Comparison of ENCODE assay signal across 10 cellular contexts in the genomic region with DNA sequence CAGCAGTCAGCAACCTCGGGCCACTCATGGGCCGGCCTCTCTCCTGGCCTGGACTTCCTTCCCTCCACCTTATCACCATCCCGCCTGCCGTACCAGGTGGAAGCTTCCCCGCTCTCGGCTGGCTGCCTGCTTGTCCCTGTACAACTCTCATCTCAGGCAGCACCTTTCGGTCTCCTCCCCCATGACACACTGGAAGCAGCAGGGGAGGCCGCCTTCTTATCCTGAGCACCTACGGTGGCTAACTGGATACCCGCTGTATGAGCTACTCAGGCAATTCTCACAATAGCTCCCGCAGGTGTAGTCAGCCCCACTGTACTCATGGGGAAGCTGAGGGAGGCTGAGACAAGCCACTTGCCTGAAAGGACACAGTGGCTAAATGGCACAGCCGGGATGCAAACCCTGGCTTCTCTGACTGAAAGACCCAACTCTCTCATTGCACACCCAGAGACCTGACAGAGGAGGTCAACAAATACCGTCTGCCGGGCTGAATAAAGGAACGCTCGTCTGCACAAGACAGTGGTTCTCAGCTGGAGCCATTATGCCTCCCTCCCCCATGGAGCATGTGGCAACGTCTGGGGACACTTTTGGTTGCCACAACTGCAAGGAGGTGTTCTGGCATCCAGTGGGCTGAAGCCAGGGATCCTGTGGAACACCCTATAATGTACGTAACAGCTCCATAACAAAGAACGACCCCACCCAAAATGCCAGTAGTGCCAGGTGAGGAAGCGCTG. TPM values are rescaled to one million over a fixed set of nuclear protein-coding genes. Genes with fewer than 3 reads are reported as not detected.
DNase-seq lines count a peak whose midpoint lies in the region; ATAC-seq and TF ChIP-seq lines count a peak whose summit lies in the region.
"Had no signal": no experiment of that assay in that cellular context is flagged by ENCODE, and none has a peak within 500 bp of the region (broad histone marks: within the 10 kb centered on the region; RNA-seq: fewer than 3 reads in every experiment).

No MANE protein-coding gene starts in this region.

- peak overlapping the region; percentile 55 to 64 for H3K27ac ChIP-seq in liver (ENCODE audit: low read depth in 1 of 2, low read length in 2 of 2)
- peak overlapping the region; percentile 81 for H3K27ac ChIP-seq in upper lobe of right lung

- no peaks in the 10 kb centered on the region for H3K9me3 Mint-ChIP-seq in activated T-cell treated with anti-CD3 and anti-CD28 coated beads, Interleukin-2, amount 50 U/mL, for 24 hours

- TF ChIP-seq RAD21 in liver (IDR thresholded peaks at IDR 0.05), result no peak

- no peak overlapping the region for H3K4me3 ChIP-seq in liver (ENCODE audit: low read depth in 1 of 3, low read length in 3 of 3)
- H3K4me3 ChIP-seq in upper lobe of right lung, result no peak overlapping the region

- TF ChIP-seq CTCF in liver (IDR thresholded peaks at IDR 0.05; ENCODE audit: low read depth, low read length, missing input control), result no peak
- TF ChIP-seq CTCF in upper lobe of right lung (IDR thresholded peaks at IDR 0.05), result no peak

- WGBS in liver, result 71% methylated on average over 20 of the region's 20 CpGs

- peak overlapping the region; percentile 95 for H3K27ac Mint-ChIP-seq in activated T-cell treated with anti-CD3 and anti-CD28 coated beads, Interleukin-2, amount 50 U/mL, for 24 hours

- no peak overlapping the region for H3K9ac ChIP-seq in liver (ENCODE audit: low read depth in 1 of 2, low read length in 2 of 2)

- peaks cover 0 to 7% (median 3%) of the 10 kb centered on the region in 4 donors for H3K4me1 ChIP-seq in liver (ENCODE audit: control insufficient read depth in 4 of 4, insufficient read depth in 4 of 4, low read length in 3 of 4)
- H3K4me1 ChIP-seq in upper lobe of right lung, result peaks cover 53% of the 10 kb centered on the region

- H3K4me1 Mint-ChIP-seq in activated T-cell treated with anti-CD3 and anti-CD28 coated beads, Interleukin-2, amount 50 U/mL, for 24 hours (ENCODE audit: low read depth), result peaks cover 90% of the 10 kb centered on the region

- H3K36me3 Mint-ChIP-seq in activated T-cell treated with anti-CD3 and anti-CD28 coated beads, Interleukin-2, amount 50 U/mL, for 24 hours (ENCODE audit: low read depth), result peaks cover 62% of the 10 kb centered on the region

- H3K36me3 ChIP-seq in liver (ENCODE audit: control insufficient read depth in 4 of 4, insufficient read depth in 3 of 4, low read depth in 1 of 4, low read length in 3 of 4) (no peaks in the 10 kb centered on the region), upper lobe of right lung (no peaks in the 10 kb centered on the region)

- H3K27me3 Mint-ChIP-seq in activated T-cell treated with anti-CD3 and anti-CD28 coated beads, Interleukin-2, amount 50 U/mL, for 24 hours, result no peaks in the 10 kb centered on the region

- ATAC-seq in upper lobe of right lung, result no peak
- no peak for ATAC-seq in GM21423 (IDR thresholded peaks at IDR 0.05; ENCODE audit: unreplicated experiment)
- no peak for ATAC-seq in GM21786 (IDR thresholded peaks at IDR 0.05; ENCODE audit: unreplicated experiment)
- ATAC-seq in HG02759 (IDR thresholded peaks at IDR 0.05; ENCODE audit: unreplicated experiment), result no peak

- H3K27me3 ChIP-seq in liver (ENCODE audit: control insufficient read depth in 4 of 4, insufficient read depth in 4 of 4, low read length in 3 of 4), result no peaks in the 10 kb centered on the region
- H3K27me3 ChIP-seq in upper lobe of right lung, result no peaks in the 10 kb centered on the region

- H3K9me3 ChIP-seq in liver (ENCODE audit: control insufficient read depth in 4 of 4, low read length in 3 of 4), result no peaks in the 10 kb centered on the region
- no peaks in the 10 kb centered on the region for H3K9me3 ChIP-seq in upper lobe of right lung

- H3K4me3 Mint-ChIP-seq in activated T-cell treated with anti-CD3 and anti-CD28 coated beads, Interleukin-2, amount 50 U/mL, for 24 hours, result peak overlapping the region; percentile 86

- DNase-seq in stimulated activated naive CD4-positive, alpha-beta T cell (lab: John Stamatoyannopoulos, UW), result peak in 4 of 6 experiments; percentile 13 to 61 (median 55)
- no peak for DNase-seq in stimulated activated naive CD4-positive, alpha-beta T cell treated with Interleukin-2 at 50 U/mL for 16 hours (lab: John Stamatoyannopoulos, UW)
- peak; percentile 72 for DNase-seq in activated T-cell treated with anti-CD3 and anti-CD28 coated beads, Interleukin-2, amount 50 U/mL, for 24 hours
- no peak for DNase-seq in upper lobe of right lung
- DNase-seq: NCI-H1694 had no signal

- intact Hi-C loops in upper lobe of right lung (cut with DNase I), result no loop called here

TF ChIP-seq in liver, 16 proteins besides CTCF, POLR2A, EP300 and RAD21:
- TF ChIP-seq, protein P1, sequence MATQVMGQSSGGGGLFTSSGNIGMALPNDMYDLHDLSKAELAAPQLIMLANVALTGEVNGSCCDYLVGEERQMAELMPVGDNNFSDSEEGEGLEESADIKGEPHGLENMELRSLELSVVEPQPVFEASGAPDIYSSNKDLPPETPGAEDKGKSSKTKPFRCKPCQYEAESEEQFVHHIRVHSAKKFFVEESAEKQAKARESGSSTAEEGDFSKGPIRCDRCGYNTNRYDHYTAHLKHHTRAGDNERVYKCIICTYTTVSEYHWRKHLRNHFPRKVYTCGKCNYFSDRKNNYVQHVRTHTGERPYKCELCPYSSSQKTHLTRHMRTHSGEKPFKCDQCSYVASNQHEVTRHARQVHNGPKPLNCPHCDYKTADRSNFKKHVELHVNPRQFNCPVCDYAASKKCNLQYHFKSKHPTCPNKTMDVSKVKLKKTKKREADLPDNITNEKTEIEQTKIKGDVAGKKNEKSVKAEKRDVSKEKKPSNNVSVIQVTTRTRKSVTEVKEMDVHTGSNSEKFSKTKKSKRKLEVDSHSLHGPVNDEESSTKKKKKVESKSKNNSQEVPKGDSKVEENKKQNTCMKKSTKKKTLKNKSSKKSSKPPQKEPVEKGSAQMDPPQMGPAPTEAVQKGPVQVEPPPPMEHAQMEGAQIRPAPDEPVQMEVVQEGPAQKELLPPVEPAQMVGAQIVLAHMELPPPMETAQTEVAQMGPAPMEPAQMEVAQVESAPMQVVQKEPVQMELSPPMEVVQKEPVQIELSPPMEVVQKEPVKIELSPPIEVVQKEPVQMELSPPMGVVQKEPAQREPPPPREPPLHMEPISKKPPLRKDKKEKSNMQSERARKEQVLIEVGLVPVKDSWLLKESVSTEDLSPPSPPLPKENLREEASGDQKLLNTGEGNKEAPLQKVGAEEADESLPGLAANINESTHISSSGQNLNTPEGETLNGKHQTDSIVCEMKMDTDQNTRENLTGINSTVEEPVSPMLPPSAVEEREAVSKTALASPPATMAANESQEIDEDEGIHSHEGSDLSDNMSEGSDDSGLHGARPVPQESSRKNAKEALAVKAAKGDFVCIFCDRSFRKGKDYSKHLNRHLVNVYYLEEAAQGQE (IDR thresholded peaks at IDR 0.05), result no peak
- no peak for TF ChIP-seq NR2F2 (IDR thresholded peaks at IDR 0.05)
- TF ChIP-seq GABPA (IDR thresholded peaks at IDR 0.05 in 1 of 2, conservative IDR thresholded peaks at IDR 0.05 in 1 of 2), result no peak
- no peak for TF ChIP-seq HNF4A (conservative IDR thresholded peaks at IDR 0.05)
- no peak for TF ChIP-seq SP1 (IDR thresholded peaks at IDR 0.05)
- TF ChIP-seq EGR1 (IDR thresholded peaks at IDR 0.05; ENCODE audit: low read depth in 2 of 2), result no peak
- TF ChIP-seq FOXA2 (IDR thresholded peaks at IDR 0.05), result no peak
- TF ChIP-seq, protein P2, sequence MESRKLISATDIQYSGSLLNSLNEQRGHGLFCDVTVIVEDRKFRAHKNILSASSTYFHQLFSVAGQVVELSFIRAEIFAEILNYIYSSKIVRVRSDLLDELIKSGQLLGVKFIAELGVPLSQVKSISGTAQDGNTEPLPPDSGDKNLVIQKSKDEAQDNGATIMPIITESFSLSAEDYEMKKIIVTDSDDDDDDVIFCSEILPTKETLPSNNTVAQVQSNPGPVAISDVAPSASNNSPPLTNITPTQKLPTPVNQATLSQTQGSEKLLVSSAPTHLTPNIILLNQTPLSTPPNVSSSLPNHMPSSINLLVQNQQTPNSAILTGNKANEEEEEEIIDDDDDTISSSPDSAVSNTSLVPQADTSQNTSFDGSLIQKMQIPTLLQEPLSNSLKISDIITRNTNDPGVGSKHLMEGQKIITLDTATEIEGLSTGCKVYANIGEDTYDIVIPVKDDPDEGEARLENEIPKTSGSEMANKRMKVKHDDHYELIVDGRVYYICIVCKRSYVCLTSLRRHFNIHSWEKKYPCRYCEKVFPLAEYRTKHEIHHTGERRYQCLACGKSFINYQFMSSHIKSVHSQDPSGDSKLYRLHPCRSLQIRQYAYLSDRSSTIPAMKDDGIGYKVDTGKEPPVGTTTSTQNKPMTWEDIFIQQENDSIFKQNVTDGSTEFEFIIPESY (IDR thresholded peaks at IDR 0.05), result no peak
- TF ChIP-seq, protein P3, sequence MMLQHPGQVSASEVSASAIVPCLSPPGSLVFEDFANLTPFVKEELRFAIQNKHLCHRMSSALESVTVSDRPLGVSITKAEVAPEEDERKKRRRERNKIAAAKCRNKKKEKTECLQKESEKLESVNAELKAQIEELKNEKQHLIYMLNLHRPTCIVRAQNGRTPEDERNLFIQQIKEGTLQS (IDR thresholded peaks at IDR 0.05), result no peak
- TF ChIP-seq JUND (IDR thresholded peaks at IDR 0.05), result no peak
- no peak for TF ChIP-seq TAF1 (conservative IDR thresholded peaks at IDR 0.05)
- TF ChIP-seq HNF4G (IDR thresholded peaks at IDR 0.05), result no peak
- no peak for TF ChIP-seq YY1 (IDR thresholded peaks at IDR 0.05)
- no peak for TF ChIP-seq RXRA (IDR thresholded peaks at IDR 0.05)
- no peak for TF ChIP-seq FOXA1 (IDR thresholded peaks at IDR 0.05)
- TF ChIP-seq, protein P4, sequence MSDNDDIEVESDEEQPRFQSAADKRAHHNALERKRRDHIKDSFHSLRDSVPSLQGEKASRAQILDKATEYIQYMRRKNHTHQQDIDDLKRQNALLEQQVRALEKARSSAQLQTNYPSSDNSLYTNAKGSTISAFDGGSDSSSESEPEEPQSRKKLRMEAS (IDR thresholded peaks at IDR 0.05), result no peak

RNA-seq across cellular contexts. Expression of a gene that starts 9.6 kb away (rescaled TPM):
- total RNA-seq in liver (10 to 100 TPM; 11.5 to 21.7 TPM), upper lobe of right lung (56.9 TPM)
- polyA plus RNA-seq in liver, result 1 to 10 TPM; 2.8 to 3.9 TPM

RNA-seq across cellular contexts. Expression of a gene that starts 15.5 kb away (rescaled TPM):
- not detected for total RNA-seq in liver
- polyA plus RNA-seq in liver, result not detected
- not detected for total RNA-seq in upper lobe of right lung
- total RNA-seq: urinary bladder had no signal
- polyA plus RNA-seq: urinary bladder had no signal

Comparison
In these comparisons a context has a peak if more than half of its experiments do, and no peak if none do; other contexts are left out.
1. DNase-seq: peak in stimulated activated naive CD4-positive, alpha-beta T cell (4 of 6) and activated T-cell treated with anti-CD3 and anti-CD28 coated beads, Interleukin-2, amount 50 U/mL, for 24 hours (single experiment); none in stimulated activated naive CD4-positive, alpha-beta T cell treated with Interleukin-2 at 50 U/mL for 16 hours (single experiment) and upper lobe of right lung (single experiment).